ENCODE assay signal across 9 cellular contexts in genomic region chr20:41141153-41141815, GRCh38. TPM values are rescaled to one million over a fixed set of nuclear protein-coding genes. Genes with fewer than 3 reads are reported as not detected.
DNase-seq lines count a peak whose midpoint lies in the region; ATAC-seq and TF ChIP-seq lines count a peak whose summit lies in the region.
"Had no signal": no experiment of that assay in that cellular context is flagged by ENCODE, and none has a peak within 500 bp of the region (broad histone marks: within the 10 kb centered on the region; RNA-seq: fewer than 3 reads in every experiment).

No MANE protein-coding gene starts in this region.

- peak overlapping the region; percentile 26 for H3K9ac ChIP-seq in HUES6 (ENCODE audit: low read length)

- H3K4me1 Mint-ChIP-seq in activated naive CD8-positive, alpha-beta T cell (ENCODE audit: low read depth), result peaks cover 79% of the 10 kb centered on the region

- peaks cover 8% of the 10 kb centered on the region for H3K36me3 Mint-ChIP-seq in activated naive CD8-positive, alpha-beta T cell

- no peaks in the 10 kb centered on the region for H3K9me3 Mint-ChIP-seq in activated naive CD8-positive, alpha-beta T cell (ENCODE audit: low read depth)

- peak overlapping the region; percentile 93 for H3K4me3 Mint-ChIP-seq in activated naive CD8-positive, alpha-beta T cell

- H3K9me3 ChIP-seq in HUES6 (ENCODE audit: control insufficient read depth, insufficient read depth, low read depth, low read length), result no peaks in the 10 kb centered on the region
- no peaks in the 10 kb centered on the region for H3K9me3 ChIP-seq in right atrium auricular region

- H3K27ac Mint-ChIP-seq in activated naive CD8-positive, alpha-beta T cell, result peak overlapping the region; percentile 96

- H3K4me3 ChIP-seq in HUES6 (ENCODE audit: low read depth, low read length) (no peak overlapping the region), right atrium auricular region (no peak overlapping the region)

- H3K36me3 ChIP-seq in HUES6 (ENCODE audit: control insufficient read depth, insufficient read depth, low read length) (peaks cover 28% of the 10 kb centered on the region), right atrium auricular region (no peaks in the 10 kb centered on the region)

- H3K27me3 ChIP-seq in HUES6 (ENCODE audit: control insufficient read depth, insufficient read depth, low read length) (no peaks in the 10 kb centered on the region), right atrium auricular region (no peaks in the 10 kb centered on the region)

- DNase-seq in right atrium auricular region (ENCODE audit: low spot score) (peak; percentile 72), smooth muscle cell of the brain vasculature (ENCODE audit: low read depth, low spot score) (peak; percentile 40), iPS-NIHi11 (ENCODE audit: low spot score) (no peak), left lobe of liver (ENCODE audit: low spot score) (no peak)

- no peak for TF ChIP-seq CTCF in right atrium auricular region (IDR thresholded peaks at IDR 0.05)

- ATAC-seq in GM18498 (IDR thresholded peaks at IDR 0.05; ENCODE audit: unreplicated experiment) (no peak), HG03175 (IDR thresholded peaks at IDR 0.05; ENCODE audit: unreplicated experiment) (no peak), left lobe of liver (no peak)

- no peaks in the 10 kb centered on the region for H3K27me3 Mint-ChIP-seq in activated naive CD8-positive, alpha-beta T cell

- H3K4me1 ChIP-seq in HUES6 (ENCODE audit: control insufficient read depth, insufficient read depth, low read length) (peaks cover 47% of the 10 kb centered on the region), right atrium auricular region (peaks cover 0 to 83% of the 10 kb centered on the region in 2 donors)

- 0 out of 2 replicates have a peak overlapping the region, but pooled peaks have one; percentile 42 for H3K27ac ChIP-seq in HUES6 (ENCODE audit: low read depth, low read length)
- peak overlapping the region; percentile 75 to 94 for H3K27ac ChIP-seq in right atrium auricular region
- H3K27ac ChIP-seq: epithelial cell of prostate had no signal

RNA-seq across cellular contexts. Expression of gene PLCG1, which starts 3.9 kb away (rescaled TPM):
- total RNA-seq in right atrium auricular region (10 to 100 TPM; 24.1 to 59.5 TPM), left lobe of liver (17.5 TPM)

Comparison
In these comparisons a context has a peak if more than half of its experiments do, and no peak if none do; other contexts are left out.
1. DNase-seq: peak in right atrium auricular region (single experiment) and smooth muscle cell of the brain vasculature (single experiment); none in iPS-NIHi11 (single experiment) and left lobe of liver (single experiment).